1 cellular context compared by ENCODE assay signal in genomic region chr6:32969685-32970412, GRCh38.
TF ChIP-seq lines count a peak whose summit lies in the region.

No MANE protein-coding gene starts in this region.

TF ChIP-seq in HepG2, 621 proteins besides CTCF, POLR2A, EP300 and RAD21 (continues in another document):
- TF ChIP-seq ZNF121 (CRISPR knock-in tag; IDR thresholded peaks at IDR 0.05) (no peak), TERF1 (CRISPR knock-in tag; IDR thresholded peaks at IDR 0.05) (peak; percentile 14; the same call in 1 of the 2 replicates), DMAP1 (CRISPR knock-in tag; IDR thresholded peaks at IDR 0.05) (no peak), ZNF143 (CRISPR knock-in tag; IDR thresholded peaks at IDR 0.05) (no peak), ZNF710 (CRISPR knock-in tag; IDR thresholded peaks at IDR 0.05; ENCODE audit: borderline replicate concordance) (no peak; the same call in 1 of the 2 replicates), SNAI1 (CRISPR knock-in tag; IDR thresholded peaks at IDR 0.05; ENCODE audit: borderline replicate concordance) (peak; percentile 2; the same call in 1 of the 2 replicates), GRHL1 (CRISPR knock-in tag; conservative IDR thresholded peaks at IDR 0.05) (no peak), HIVEP1 (CRISPR knock-in tag; IDR thresholded peaks at IDR 0.05) (no peak), FOXP4 (CRISPR knock-in tag; IDR thresholded peaks at IDR 0.05) (peak; percentile 11; the same call in 1 of the 2 replicates), CAMTA2 (CRISPR knock-in tag; IDR thresholded peaks at IDR 0.05; ENCODE audit: borderline replicate concordance) (no peak), SOX6 (IDR thresholded peaks at IDR 0.05) (no peak), SOX6 (CRISPR knock-in tag; IDR thresholded peaks at IDR 0.05) (0 out of 2 replicates have a peak, but pooled peaks have one; percentile 40), YY1 (IDR thresholded peaks at IDR 0.05; ENCODE audit: insufficient read depth, insufficient replicate concordance, low read depth, low read length) (peak; percentile 93), ZNF7 (CRISPR knock-in tag; IDR thresholded peaks at IDR 0.05) (no peak), IRX3 (CRISPR knock-in tag; IDR thresholded peaks at IDR 0.05; ENCODE audit: borderline replicate concordance, low read depth) (peak; percentile 16; the same call in 1 of the 2 replicates), RFX5 (IDR thresholded peaks at IDR 0.05; ENCODE audit: low read depth, low read length) (no peak), SNAPC5 (CRISPR knock-in tag; IDR thresholded peaks at IDR 0.05; ENCODE audit: borderline replicate concordance) (no peak), THAP7 (CRISPR knock-in tag; IDR thresholded peaks at IDR 0.05) (peak; percentile 71), ZNF136 (CRISPR knock-in tag; IDR thresholded peaks at IDR 0.05; ENCODE audit: low read depth) (no peak), ZBTB2 (CRISPR knock-in tag; IDR thresholded peaks at IDR 0.05; ENCODE audit: low read depth) (peak; percentile 7), CBFB (CRISPR knock-in tag; IDR thresholded peaks at IDR 0.05) (0 out of 2 replicates have a peak, but pooled peaks have one; percentile 33), PATZ1 (CRISPR knock-in tag; IDR thresholded peaks at IDR 0.05) (peak; percentile 81), TEAD3 (CRISPR knock-in tag; optimal IDR thresholded peaks at IDR 0.05; ENCODE audit: borderline replicate concordance) (no peak), GTF3A (CRISPR knock-in tag; conservative IDR thresholded peaks at IDR 0.05) (no peak), ZNF513 (CRISPR knock-in tag; conservative IDR thresholded peaks at IDR 0.05) (no peak), CCDC6 (CRISPR knock-in tag; IDR thresholded peaks at IDR 0.05) (no peak), ZFP41 (CRISPR knock-in tag; IDR thresholded peaks at IDR 0.05; ENCODE audit: borderline replicate concordance) (no peak), ZNF451 (CRISPR knock-in tag; IDR thresholded peaks at IDR 0.05) (peak; percentile 17; the same call in 1 of the 2 replicates), ZNF616 (CRISPR knock-in tag; IDR thresholded peaks at IDR 0.05; ENCODE audit: low read depth) (no peak), TARDBP (CRISPR knock-in tag; IDR thresholded peaks at IDR 0.05) (peak; percentile 23; the same call in 1 of the 2 replicates), HES4 (CRISPR knock-in tag; IDR thresholded peaks at IDR 0.05; ENCODE audit: borderline replicate concordance) (no peak; the same call in none of the 2 replicates), MLLT10 (CRISPR knock-in tag; IDR thresholded peaks at IDR 0.05) (0 out of 2 replicates have a peak, but pooled peaks have one; percentile 73), ZNF10 (CRISPR knock-in tag; IDR thresholded peaks at IDR 0.05; ENCODE audit: borderline replicate concordance, low read depth) (no peak), ZNF446 (CRISPR knock-in tag; IDR thresholded peaks at IDR 0.05) (0 out of 2 replicates have a peak, but pooled peaks have one; percentile 47), ZBTB7A (CRISPR knock-in tag; IDR thresholded peaks at IDR 0.05) (no peak), ZNF547 (CRISPR knock-in tag; IDR thresholded peaks at IDR 0.05) (no peak), BRD4 (CRISPR knock-in tag; IDR thresholded peaks at IDR 0.05) (peak; percentile 91), ATF5 (CRISPR knock-in tag; IDR thresholded peaks at IDR 0.05; ENCODE audit: low read depth) (0 out of 2 replicates have a peak, but pooled peaks have one; percentile 24), ZNF850 (CRISPR knock-in tag; conservative IDR thresholded peaks at IDR 0.05) (no peak), SATB2 (CRISPR knock-in tag; IDR thresholded peaks at IDR 0.05) (0 out of 2 replicates have a peak, but pooled peaks have one; percentile 46), ATF4 (CRISPR knock-in tag; IDR thresholded peaks at IDR 0.05) (no peak), U2AF2 (IDR thresholded peaks at IDR 0.05; ENCODE audit: low read depth, low read length) (no peak), ZNF296 (CRISPR knock-in tag; conservative IDR thresholded peaks at IDR 0.05) (no peak; the same call in 1 of the 2 replicates), ZNF574 (CRISPR knock-in tag; IDR thresholded peaks at IDR 0.05) (no peak; the same call in 1 of the 2 replicates)
